8 cellular contexts compared by ENCODE assay signal in genomic region chr10:28722065-28722803, GRCh38. TPM values are rescaled to one million over a fixed set of nuclear protein-coding genes. Genes with fewer than 3 reads are reported as not detected.
DNase-seq lines count a peak whose midpoint lies in the region; ATAC-seq and TF ChIP-seq lines count a peak whose summit lies in the region.

No MANE protein-coding gene starts in this region.

- H3K36me3 ChIP-seq in iPS DF 6.9 (ENCODE audit: control insufficient read depth, insufficient read depth, low read length) = no peaks in the 10 kb centered on the region

- peak overlapping the region; percentile 84 for H3K4me3 Mint-ChIP-seq in HFFc6

- H3K4me1 Mint-ChIP-seq in HFFc6 (ENCODE audit: low read depth) = peaks cover 28% of the 10 kb centered on the region

- TF ChIP-seq CTCF in HFFc6 (IDR thresholded peaks at IDR 0.05) = no peak

- H3K27me3 ChIP-seq in iPS DF 6.9 (ENCODE audit: control insufficient read depth, insufficient read depth, low read length) = no peaks in the 10 kb centered on the region

- H3K9me3 Mint-ChIP-seq in HFFc6 = no peaks in the 10 kb centered on the region; the same call in 1 of the 2 replicates

- DNase-seq in AG08395 (ENCODE audit: low spot score) (peak; percentile 28), HFFc6 (no peak), amniotic stem cell (lab: John Stamatoyannopoulos, UW) (peak; percentile 11), iPS DF 6.9 (ENCODE audit: low read depth, low spot score) (no peak), putamen (ENCODE audit: low spot score) (peak; percentile 22), dedifferentiated amniotic fluid mesenchymal stem cell (ENCODE audit: extremely low spot score) (no peak)

- peak overlapping the region; percentile 47; the same call in 1 of the 2 replicates for H3K4me3 ChIP-seq in iPS DF 6.9 (ENCODE audit: low read length)

- no peak overlapping the region for H3K27ac ChIP-seq in iPS DF 6.9 (ENCODE audit: low read length)

- no peaks in the 10 kb centered on the region for H3K4me1 ChIP-seq in iPS DF 6.9 (ENCODE audit: control insufficient read depth, insufficient read depth, low read length)

- no CpG with 5 or more reads among the region's 46 CpGs for WGBS in iPS DF 6.9 (ENCODE audit: insufficient coverage, insufficient read length)

- ATAC-seq in GM19328 (IDR thresholded peaks at IDR 0.05; ENCODE audit: unreplicated experiment) (no peak), GM21825 (IDR thresholded peaks at IDR 0.05; ENCODE audit: unreplicated experiment) (no peak)

- no peaks in the 10 kb centered on the region for H3K36me3 Mint-ChIP-seq in HFFc6 (ENCODE audit: low read depth)

- H3K9me3 ChIP-seq in iPS DF 6.9 (ENCODE audit: control insufficient read depth, insufficient read depth, low read length) = no peaks in the 10 kb centered on the region

- H3K27ac Mint-ChIP-seq in HFFc6 = no peak overlapping the region

- H3K27me3 Mint-ChIP-seq in HFFc6 (ENCODE audit: insufficient read depth) = peaks cover 9% of the 10 kb centered on the region

RNA-seq across cellular contexts. Expression of gene BAMBI, which starts 44.9 kb away (rescaled TPM):
- total RNA-seq in HFFc6 (2021; fragmentation: NEBNext Ultra II Directional; extraction: Animal tissue kit (Norgen Biotek cat#: 25700)) = 1 to 10 TPM; 1.6 to 2.3 (median 2.2) TPM

Comparison
In these comparisons a context has a peak if more than half of its experiments do, and no peak if none do; other contexts are left out.
1. DNase-seq: peak in AG08395 (single experiment), amniotic stem cell (single experiment) and putamen (single experiment); none in HFFc6 (single experiment), iPS DF 6.9 (single experiment) and dedifferentiated amniotic fluid mesenchymal stem cell (single experiment).